12 cellular contexts compared by ENCODE assay signal in the genomic region with DNA sequence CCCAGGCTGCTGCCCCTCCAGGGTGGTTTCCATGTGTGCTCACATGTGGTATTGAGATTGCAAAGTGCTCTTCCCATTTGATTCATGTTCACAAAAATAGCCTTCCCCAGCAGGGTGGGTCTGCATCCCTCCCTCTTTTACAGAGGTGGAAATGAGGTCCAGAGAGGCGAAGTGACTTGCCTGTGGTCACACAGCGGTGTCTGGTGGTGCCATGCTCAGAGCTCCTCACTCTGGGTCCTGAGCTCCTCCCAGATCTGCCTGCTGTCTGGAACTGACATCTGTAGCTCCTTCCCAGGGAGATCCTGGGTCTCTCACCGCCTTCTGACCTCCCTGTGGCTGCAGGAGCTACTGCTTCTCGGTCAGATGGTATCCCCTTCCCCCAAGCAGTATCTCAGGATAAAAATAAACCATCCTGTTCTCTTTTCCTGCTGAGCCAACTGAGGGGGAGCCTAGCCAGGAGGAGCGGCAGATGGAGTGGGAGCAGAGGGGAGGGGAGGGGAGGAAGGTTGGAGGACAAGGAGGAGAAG. TPM values are rescaled to one million over a fixed set of nuclear protein-coding genes. Genes with fewer than 3 reads are reported as not detected.
DNase-seq lines count a peak whose midpoint lies in the region; ATAC-seq, FAIRE-seq and TF ChIP-seq lines count a peak whose summit lies in the region.
"Had no signal": no experiment of that assay in that cellular context is flagged by ENCODE, and none has a peak within 500 bp of the region (broad histone marks: within the 10 kb centered on the region; RNA-seq: fewer than 3 reads in every experiment).

No MANE protein-coding gene starts in this region.

- FAIRE-seq in HTR-8/SVneo (lab: Jason Lieb, UNC), result no peak

- no peak overlapping the region for H2AFZ ChIP-seq in neuronal stem cell (ENCODE audit: low read length)

- H3K18ac ChIP-seq in neuronal stem cell (ENCODE audit: low read length), result no peak overlapping the region

- H2BK12ac ChIP-seq in neuronal stem cell (ENCODE audit: low read length), result no peak overlapping the region

- ATAC-seq in esophagus mucosa (no peak), left lobe of liver (no peak)

- H3K9me3 ChIP-seq in HEK293 (ENCODE audit: control insufficient read depth, insufficient read depth, low read depth, low read length) (no peaks in the 10 kb centered on the region), neuronal stem cell (replicated peaks in 1 of 2; ENCODE audit: control insufficient read depth in 2 of 2, insufficient read depth in 1 of 2, low read depth in 1 of 2, low read length in 2 of 2) (peaks cover 0 to 2% of the 10 kb centered on the region in 2 donors)
- H3K9me3 ChIP-seq: Caco-2, SJSA1, thoracic aorta had no signal

- H3K27me3 ChIP-seq in neuronal stem cell (ENCODE audit: control insufficient read depth in 3 of 3, insufficient read depth in 3 of 3, low read depth in 1 of 3, low read length in 3 of 3), result peaks cover 2 to 32% (median 19%) of the 10 kb centered on the region in 3 experiments

- no peak for TF ChIP-seq CTCF in GM12865 (IDR thresholded peaks at IDR 0.05; ENCODE audit: insufficient read depth, low read depth, low read length, missing control alignments)
- TF ChIP-seq CTCF in HEK293 (tag by site-specific recombination; IDR thresholded peaks at IDR 0.05), result no peak

- no peak overlapping the region for H4K8ac ChIP-seq in neuronal stem cell (ENCODE audit: low read depth, low read length)

- H3K4me1 ChIP-seq in HEK293 (ENCODE audit: control insufficient read depth, insufficient read depth, low read length) (no peaks in the 10 kb centered on the region), neuronal stem cell (ENCODE audit: control insufficient read depth in 2 of 2, insufficient read depth in 1 of 2, low read depth in 1 of 2, low read length in 2 of 2) (peaks cover 0 to 3% of the 10 kb centered on the region in 2 donors)
- H3K4me1 ChIP-seq: Caco-2, SJSA1 had no signal

- H3K4me2 ChIP-seq in neuronal stem cell (ENCODE audit: insufficient read depth, low read length, poor library complexity, severe bottlenecking), result no peak overlapping the region

- POLR2A ChIA-PET in HEK293 (lab: Yijun Ruan, JAX), result no interaction called here

- no peak overlapping the region for H2BK120ac ChIP-seq in neuronal stem cell (ENCODE audit: low read depth, low read length)

- H3K4ac ChIP-seq in neuronal stem cell (ENCODE audit: low read length), result no peak overlapping the region

- H3K36me3 ChIP-seq in HEK293 (ENCODE audit: control insufficient read depth in 2 of 2, insufficient read depth in 1 of 2, low read length in 2 of 2) (no peaks in the 10 kb centered on the region), neuronal stem cell (replicated peaks in 1 of 2; ENCODE audit: control insufficient read depth in 2 of 2, insufficient read depth in 2 of 2, low read length in 2 of 2) (peaks cover 0 to 3% of the 10 kb centered on the region in 2 donors)
- H3K36me3 ChIP-seq: SJSA1, thoracic aorta had no signal

- no peaks in the 10 kb centered on the region for H3K79me1 ChIP-seq in neuronal stem cell (ENCODE audit: low read depth, low read length)

- H2BK15ac ChIP-seq in neuronal stem cell (ENCODE audit: low read length), result no peak overlapping the region

- H2AK5ac ChIP-seq in neuronal stem cell (ENCODE audit: low read depth, low read length), result peak overlapping the region; percentile 33

- H3K27ac ChIP-seq in HEK293 (ENCODE audit: extremely low read depth, low read depth, low read length) (no peak overlapping the region), neuronal stem cell (replicated peaks; ENCODE audit: low read length) (no peak overlapping the region)
- H3K27ac ChIP-seq: SJSA1, thoracic aorta had no signal

- no peak overlapping the region for H3K14ac ChIP-seq in neuronal stem cell (ENCODE audit: low read length)

- DNase-seq in GM12865 (ENCODE audit: low read depth), result peak; percentile 76
- peak; percentile 96 for DNase-seq in NCI-H82 (lab: John Stamatoyannopoulos, UW)
- no peak for DNase-seq in neuronal stem cell (ENCODE audit: low spot score)
- DNase-seq in left lobe of liver (ENCODE audit: low spot score), result no peak
- no peak for DNase-seq in HTR-8/SVneo (ENCODE audit: insufficient read length, low spot score)
- DNase-seq: activated T-cell treated with anti-CD3 and anti-CD28 coated beads, Interleukin-2, amount 50 U/mL, for 1 hour; Caco-2; NCI-H526 had no signal

- H3K23ac ChIP-seq in neuronal stem cell (ENCODE audit: low read depth, low read length, poor library complexity), result no peak overlapping the region

- H3K9ac ChIP-seq in neuronal stem cell (ENCODE audit: low read depth, low read length, poor library complexity), result no peak overlapping the region

- H4K91ac ChIP-seq in neuronal stem cell (ENCODE audit: low read depth, low read length, poor library complexity), result no peak overlapping the region

- H3K4me3 ChIP-seq in GM12865 (ENCODE audit: low read depth, low read length) (no peak overlapping the region), HEK293 (ENCODE audit: low read depth, low read length) (no peak overlapping the region), neuronal stem cell (ENCODE audit: low read length in 2 of 2) (no peak overlapping the region)
- H3K4me3 ChIP-seq: SJSA1, thoracic aorta had no signal

- CTCF ChIA-PET in HEK293 (lab: Yijun Ruan, JAX), result interaction anchor here (0.7 to 4.1 kb wide), 19 partner anchors 9 to 308 kb away, joined by 3 to 45 read pairs (median 4); a partner anchor contains a TSS

- H2BK5ac ChIP-seq in neuronal stem cell (ENCODE audit: low read length), result peak overlapping the region; percentile 32

- no CpG with 5 or more reads among the region's 5 CpGs for WGBS in neuronal stem cell (ENCODE audit: extremely low coverage in 2 of 2, insufficient read length in 2 of 2, insufficient replicate concordance in 1 of 2), 2 donors

TF ChIP-seq in HEK293, 187 proteins besides CTCF, POLR2A, EP300 and RAD21:
- no peak for TF ChIP-seq ZNF558 (tag by site-specific recombination; IDR thresholded peaks at IDR 0.05)
- TF ChIP-seq ZNF830 (tag by site-specific recombination; IDR thresholded peaks at IDR 0.05; ENCODE audit: low read depth), result no peak
- no peak for TF ChIP-seq ZNF221 (tag by site-specific recombination; IDR thresholded peaks at IDR 0.05; ENCODE audit: borderline replicate concordance)
- TF ChIP-seq ZIC2 (tag by site-specific recombination; IDR thresholded peaks at IDR 0.05), result 0 out of 2 replicates have a peak, but pooled peaks have one; percentile 9
- TF ChIP-seq KLF1 (tag by site-specific recombination; IDR thresholded peaks at IDR 0.05), result no peak
- no peak for TF ChIP-seq TCF7L2 (IDR thresholded peaks at IDR 0.05; ENCODE audit: borderline replicate concordance, low read depth, low read length)
- TF ChIP-seq ZNF585B (tag by site-specific recombination; IDR thresholded peaks at IDR 0.05), result no peak
- TF ChIP-seq ZSCAN30 (tag by site-specific recombination; IDR thresholded peaks at IDR 0.05), result no peak

RNA-seq across cellular contexts. Expression of a gene that starts 11.9 kb away (rescaled TPM):
- polyA plus RNA-seq in neuronal stem cell (2013, experiment 1 of 2), result 5.5 TPM
- polyA plus RNA-seq in neuronal stem cell (2013, experiment 2 of 2), result 6.2 TPM
- total RNA-seq in esophagus mucosa, result 7.4 TPM
- 6.6 TPM for total RNA-seq in left lobe of liver
- total RNA-seq: Caco-2 had no signal

RNA-seq across cellular contexts. Expression of a gene that starts 40.3 kb away (rescaled TPM):
- 15.5 TPM for polyA plus RNA-seq in neuronal stem cell (2013, experiment 1 of 2)
- 15.9 TPM for polyA plus RNA-seq in neuronal stem cell (2013, experiment 2 of 2)
- total RNA-seq in esophagus mucosa (14.3 TPM), left lobe of liver (8.2 TPM)

Comparison
In these comparisons a context has a peak if more than half of its experiments do, and no peak if none do; other contexts are left out.
1. DNase-seq: peak in GM12865 (single experiment) and NCI-H82 (single experiment); none in neuronal stem cell (single experiment), left lobe of liver (single experiment) and HTR-8/SVneo (single experiment).